8 cellular contexts compared by ENCODE assay signal in the genomic region with DNA sequence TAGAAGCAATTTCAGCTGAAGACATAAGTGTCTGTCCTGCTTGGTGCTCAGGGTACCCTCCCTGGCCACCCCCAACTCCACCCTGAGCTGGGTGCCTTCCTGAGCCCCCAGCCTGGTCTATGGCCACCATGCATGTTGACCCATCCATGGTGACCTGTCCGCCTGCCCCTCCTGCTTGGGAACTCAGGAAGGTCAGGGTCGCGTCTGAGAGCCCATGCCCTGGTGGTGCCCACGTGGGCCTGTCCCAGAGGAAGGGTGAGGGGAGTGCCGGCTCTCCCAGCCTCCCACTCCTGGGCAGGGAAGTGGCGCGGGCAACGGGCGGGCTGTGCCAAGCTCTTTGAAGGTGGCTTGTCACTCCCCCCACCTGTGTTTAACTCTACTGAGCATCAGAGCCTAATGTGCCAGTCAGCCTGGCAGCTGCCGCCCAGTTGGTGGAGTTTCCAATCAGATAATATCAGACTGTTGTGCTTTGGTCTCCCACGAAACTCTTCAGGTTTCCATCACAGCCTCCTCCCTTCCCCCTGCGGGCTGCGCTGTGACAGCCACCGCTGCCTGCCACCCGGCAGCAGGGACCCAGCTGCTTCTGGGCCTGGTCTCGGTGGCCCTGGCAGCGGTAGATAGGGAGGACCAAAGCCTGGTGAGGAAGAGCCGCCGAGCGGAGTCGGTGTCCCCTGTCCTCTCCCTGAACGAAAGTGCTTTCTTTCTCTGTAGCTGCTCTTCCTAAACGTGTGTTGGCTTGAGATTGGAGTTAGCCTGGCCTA. TPM values are rescaled to one million over a fixed set of nuclear protein-coding genes. Genes with fewer than 3 reads are reported as not detected.
DNase-seq lines count a peak whose midpoint lies in the region; ATAC-seq, FAIRE-seq and TF ChIP-seq lines count a peak whose summit lies in the region.

No MANE protein-coding gene starts in this region.

- H3K27ac Mint-ChIP-seq in GM23338 = no peak overlapping the region
- peak overlapping the region; percentile 75 for H3K27ac Mint-ChIP-seq in activated CD4-positive, alpha-beta T cell treated with anti-CD3 and anti-CD28 coated beads for 36 hours

- FAIRE-seq in frontal cortex (lab: Jason Lieb, UNC) = no peak

- H3K27me3 ChIP-seq in GM23338 (ENCODE audit: insufficient read depth) = peaks cover 10% of the 10 kb centered on the region
- H3K27me3 ChIP-seq in esophagus (ENCODE audit: control insufficient read depth in 1 of 2, insufficient read depth in 2 of 2, low read length in 2 of 2) = no peaks in the 10 kb centered on the region
- no peaks in the 10 kb centered on the region for H3K27me3 ChIP-seq in gastrocnemius medialis

- H3K9me3 Mint-ChIP-seq in GM23338 = no peaks in the 10 kb centered on the region
- no peaks in the 10 kb centered on the region for H3K9me3 Mint-ChIP-seq in activated CD4-positive, alpha-beta T cell treated with anti-CD3 and anti-CD28 coated beads for 36 hours (ENCODE audit: low read depth)

- CTCF ChIA-PET in activated CD4-positive, alpha-beta T cell treated with anti-CD3 and anti-CD28 coated beads for 36 hours (lab: Charles Lee) = interaction anchor here (0.5 to 1.5 kb wide), 9 partner anchors 12 to 180 kb away, joined by 3 to 7 read pairs (median 3); no protein-coding TSS in a partner anchor

- peaks cover 16% of the 10 kb centered on the region; the same call in 1 of the 2 replicates for H3K4me1 ChIP-seq in GM23338 (ENCODE audit: insufficient read depth)
- peaks cover 38 to 81% of the 10 kb centered on the region in 2 donors for H3K4me1 ChIP-seq in esophagus (ENCODE audit: control insufficient read depth in 2 of 2, insufficient read depth in 2 of 2, low read length in 1 of 2)
- H3K4me1 ChIP-seq in gastrocnemius medialis = peaks cover 48 to 50% of the 10 kb centered on the region in 2 donors

- in situ Hi-C loops in gastrocnemius medialis (cut with MboI; ENCODE audit: low sequenced_read_pairs in 4 of 4) = no loop called here

- H3K36me3 Mint-ChIP-seq in GM23338 (ENCODE audit: low read depth) = no peaks in the 10 kb centered on the region
- H3K36me3 Mint-ChIP-seq in activated CD4-positive, alpha-beta T cell treated with anti-CD3 and anti-CD28 coated beads for 36 hours (ENCODE audit: low read depth) = peaks cover 2% of the 10 kb centered on the region

- H3K9me3 ChIP-seq in esophagus (ENCODE audit: control insufficient read depth in 2 of 2, insufficient read depth in 1 of 2, low read depth in 1 of 2, low read length in 1 of 2) (no peaks in the 10 kb centered on the region), gastrocnemius medialis (no peaks in the 10 kb centered on the region)

- no peak overlapping the region for H2AFZ ChIP-seq in GM23338

- POLR2A ChIA-PET in activated CD4-positive, alpha-beta T cell treated with anti-CD3 and anti-CD28 coated beads for 36 hours (lab: Charles Lee) = no interaction called here

- H3F3A ChIP-seq in GM23338 (replicated peaks; ENCODE audit: low read depth) = peaks cover 6% of the 10 kb centered on the region

- H3K79me2 ChIP-seq in GM23338 (replicated peaks; ENCODE audit: insufficient read depth) = no peaks in the 10 kb centered on the region

- intact Hi-C loops in activated CD4-positive, alpha-beta T cell treated with anti-CD3 and anti-CD28 coated beads for 36 hours (cut with DNase I, micrococcal nuclease) = loop anchor here (2.0 to 5.0 kb wide), 2 partner anchors 33 to 35 kb away; no protein-coding TSS in a partner anchor
- intact Hi-C loops in gastrocnemius medialis (cut with DNase I; ENCODE audit: low total_unique reads) = no loop called here

- H3K27ac ChIP-seq in GM23338 (ENCODE audit: low read depth) (0 out of 2 replicates have a peak overlapping the region, but pooled peaks have one; percentile 32), esophagus (ENCODE audit: low read depth in 2 of 2, low read length in 1 of 2) (peak overlapping the region; percentile 88 to 90), gastrocnemius medialis (peak overlapping the region; percentile 54 to 59 (median 54))

- WGBS in esophagus, 2 donors = 40 to 53% methylated on average over 23 of the region's 23 CpGs

- H3K27me3 Mint-ChIP-seq in GM23338 (ENCODE audit: insufficient read depth, low read depth, poor library complexity) = peaks cover 18% of the 10 kb centered on the region
- no peaks in the 10 kb centered on the region for H3K27me3 Mint-ChIP-seq in activated CD4-positive, alpha-beta T cell treated with anti-CD3 and anti-CD28 coated beads for 36 hours

- H3K4me1 Mint-ChIP-seq in GM23338 = peaks cover 32% of the 10 kb centered on the region
- peaks cover 59% of the 10 kb centered on the region for H3K4me1 Mint-ChIP-seq in activated CD4-positive, alpha-beta T cell treated with anti-CD3 and anti-CD28 coated beads for 36 hours

- no peaks in the 10 kb centered on the region for H4K20me1 ChIP-seq in GM23338 (replicated peaks; ENCODE audit: insufficient read depth)

- ATAC-seq in GM23338 (no peak), gastrocnemius medialis (no peak), HG03442 (IDR thresholded peaks at IDR 0.05; ENCODE audit: unreplicated experiment) (no peak)
- ATAC-seq in activated CD4-positive, alpha-beta T cell treated with anti-CD3 and anti-CD28 coated beads for 36 hours = peak; percentile 47

- no peak for DNase-seq in GM23338 (ENCODE audit: low spot score)
- DNase-seq in activated CD4-positive, alpha-beta T cell treated with anti-CD3 and anti-CD28 coated beads for 36 hours = peak; percentile 69
- peak in 1 of 2 donors; percentile 8 for DNase-seq in gastrocnemius medialis
- no peak for DNase-seq in NCI-H2107 (lab: John Stamatoyannopoulos, UW)
- DNase-seq in frontal cortex (ENCODE audit: low spot score in 2 of 2) = no peak
- DNase-seq in SKM-1 treated with dmso at 0.1 percent for 144 hours (lab: John Stamatoyannopoulos, UW; ENCODE audit: unreplicated experiment) = no peak

- H3K4me3 ChIP-seq in GM23338 = no peak overlapping the region
- H3K4me3 ChIP-seq in esophagus (ENCODE audit: low read depth in 1 of 2, low read length in 2 of 2) = peak overlapping the region in 1 of 2 donors; percentile 14
- no peak overlapping the region for H3K4me3 ChIP-seq in gastrocnemius medialis

- no peaks in the 10 kb centered on the region for H3K9me2 ChIP-seq in GM23338 (ENCODE audit: insufficient read depth)

- no peak overlapping the region for H3K4me2 ChIP-seq in GM23338

- TF ChIP-seq CTCF in GM23338 (conservative IDR thresholded peaks at IDR 0.05; ENCODE audit: low read depth in 2 of 2) = no peak
- no peak for TF ChIP-seq CTCF in gastrocnemius medialis (IDR thresholded peaks at IDR 0.05 in 4 of 5, conservative IDR thresholded peaks at IDR 0.05 in 1 of 5)

- TF ChIP-seq POLR2A in gastrocnemius medialis (IDR thresholded peaks at IDR 0.05) = no peak

- H3K36me3 ChIP-seq in GM23338 (ENCODE audit: insufficient read depth) (no peaks in the 10 kb centered on the region), esophagus (ENCODE audit: control insufficient read depth in 2 of 2, insufficient read depth in 2 of 2, low read length in 1 of 2) (peaks cover 0 to 3% of the 10 kb centered on the region in 2 donors), gastrocnemius medialis (no peaks in the 10 kb centered on the region)

- H3K4me3 Mint-ChIP-seq in GM23338 = no peak overlapping the region
- peak overlapping the region; percentile 64 for H3K4me3 Mint-ChIP-seq in activated CD4-positive, alpha-beta T cell treated with anti-CD3 and anti-CD28 coated beads for 36 hours

TF ChIP-seq in GM23338, 12 proteins besides CTCF, POLR2A, EP300 and RAD21:
- TF ChIP-seq STAT1 (IDR thresholded peaks at IDR 0.05; ENCODE audit: unreplicated experiment) = no peak

RNA-seq across cellular contexts. Expression of gene SH3BP2, which starts 4.8 kb away (rescaled TPM):
- total RNA-seq in GM23338 (2014; rRNA removed; shearing (Covaris generic)) = 29.9 and 43.9 TPM in 2 replicates
- polyA plus RNA-seq in GM23338 (2016; fragmentation: Nextera tagmentation; extraction: Ambion mirVana) (15.2 and 22.2 TPM in 2 replicates), esophagus (10 to 100 TPM; 14.3 to 45.1 TPM)
- total RNA-seq in activated CD4-positive, alpha-beta T cell treated with anti-CD3 and anti-CD28 coated beads for 36 hours = 10 to 100 TPM; 63.3 to 68.3 TPM
- total RNA-seq in gastrocnemius medialis (10 to 100 TPM in 3 of 4 donors, 1 to 10 TPM in 1; 4.8 to 21.5 (median 12.0) TPM), frontal cortex (19.6 TPM)

RNA-seq across cellular contexts. Expression of gene TNIP2, which starts 41.6 kb away (rescaled TPM):
- total RNA-seq in GM23338 (2014; rRNA removed; shearing (Covaris generic)) = 60.2 and 61.4 TPM in 2 replicates
- polyA plus RNA-seq in GM23338 (2016; fragmentation: Nextera tagmentation; extraction: Ambion mirVana) (33.9 and 34.8 TPM in 2 replicates), esophagus (10 to 100 TPM; 29.3 to 29.7 TPM)
- 10 to 100 TPM; 50.6 to 59.4 TPM for total RNA-seq in activated CD4-positive, alpha-beta T cell treated with anti-CD3 and anti-CD28 coated beads for 36 hours
- total RNA-seq in gastrocnemius medialis (10 to 100 TPM; 36.1 to 81.9 (median 66.5) TPM), frontal cortex (6.1 TPM)

RNA-seq across cellular contexts. Expression of gene ADD1, which starts 45.9 kb away (rescaled TPM):
- 126 and 144 TPM in 2 replicates for total RNA-seq in GM23338 (2014; rRNA removed; shearing (Covaris generic))
- 119 and 126 TPM in 2 replicates for polyA plus RNA-seq in GM23338 (2016; fragmentation: Nextera tagmentation; extraction: Ambion mirVana)
- 100 to 1,000 TPM; 196 to 206 TPM for total RNA-seq in activated CD4-positive, alpha-beta T cell treated with anti-CD3 and anti-CD28 coated beads for 36 hours
- 100 to 1,000 TPM; 102 to 156 TPM for polyA plus RNA-seq in esophagus
- 100 to 1,000 TPM; 144 to 255 (median 178) TPM for total RNA-seq in gastrocnemius medialis
- total RNA-seq in frontal cortex = 178 TPM

Comparison
In these comparisons a context has a peak if more than half of its experiments do, and no peak if none do; other contexts are left out.
1. H3K27ac ChIP-seq: peak in every context shown above with its lines; median percentile 89 in esophagus; 54 in gastrocnemius medialis; 32 in GM23338.